Comparison of ENCODE assay signal across 32 cellular contexts in the genomic region with DNA sequence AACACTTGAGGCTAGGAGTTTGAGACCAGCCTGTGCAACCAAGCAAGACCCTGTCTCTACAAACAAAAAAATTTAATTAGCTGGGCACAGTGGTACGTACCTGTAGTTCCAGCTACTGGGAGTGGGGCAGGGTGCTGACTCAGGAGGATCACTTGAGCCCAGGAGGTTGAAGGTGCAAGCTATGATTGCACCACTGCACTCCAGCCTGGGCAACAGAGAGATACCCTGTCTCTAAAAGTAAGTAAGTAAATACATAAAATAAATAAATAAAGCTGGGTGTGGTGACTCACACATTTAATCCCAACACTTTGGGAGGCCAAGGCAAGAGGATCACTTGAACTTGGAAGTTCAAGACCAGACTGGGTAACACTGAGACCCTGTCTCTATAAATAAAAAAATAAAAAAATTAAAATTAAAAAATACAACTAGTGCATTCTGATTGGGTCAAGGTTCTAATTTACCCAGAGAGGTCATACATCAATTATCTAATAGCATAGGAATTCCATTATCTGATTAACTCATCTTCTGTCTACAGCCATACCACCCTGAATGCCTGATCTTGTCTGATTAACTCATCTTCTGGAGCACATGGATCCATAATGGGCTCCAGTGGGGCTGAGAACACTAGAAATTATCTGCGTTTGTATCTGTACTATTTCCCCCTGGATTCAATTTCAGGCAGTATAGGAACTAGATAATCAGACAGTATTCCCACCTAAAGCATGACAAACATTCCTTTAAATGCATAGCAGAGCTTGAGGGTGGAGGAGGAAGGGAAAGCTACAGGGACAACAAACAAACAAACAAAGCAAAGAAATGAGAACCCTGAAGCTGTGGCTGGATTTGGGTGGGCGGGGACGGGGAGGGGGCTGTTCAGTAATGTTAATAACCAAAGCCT. TPM values are rescaled to one million over a fixed set of nuclear protein-coding genes. Genes with fewer than 3 reads are reported as not detected.
A peak's percentile ranks its signal among the peaks of the same experiment; 100 is the strongest.
DNase-seq lines count a peak whose midpoint lies in the region; ATAC-seq and TF ChIP-seq lines count a peak whose summit lies in the region.
"Had no signal": no experiment of that assay in that cellular context is flagged by ENCODE, and none has a peak within 500 bp of the region (broad histone marks: within the 10 kb centered on the region; RNA-seq: fewer than 3 reads in every experiment).

No MANE protein-coding gene starts in this region.

- H3K27me3 ChIP-seq in esophagus squamous epithelium (no peaks in the 10 kb centered on the region), upper lobe of right lung (no peaks in the 10 kb centered on the region)
- H3K27me3 ChIP-seq: brain microvascular endothelial cell, dorsolateral prefrontal cortex, ovary, Peyer's patch, upper lobe of left lung had no signal

- no peaks in the 10 kb centered on the region for H3K4me1 Mint-ChIP-seq in T-helper 17 cell
- H3K4me1 Mint-ChIP-seq: neural crest cell had no signal

- intact Hi-C loops in esophagus squamous epithelium (cut with DNase I), result no loop called here
- intact Hi-C loops in upper lobe of right lung (cut with DNase I), result no loop called here

- H3K4me1 ChIP-seq in esophagus squamous epithelium, result peaks cover 0 to 72% (median 22%) of the 10 kb centered on the region in 3 donors
- H3K4me1 ChIP-seq in upper lobe of right lung, result no peaks in the 10 kb centered on the region
- H3K4me1 ChIP-seq: Peyer's patch, upper lobe of left lung had no signal

- H3K27ac Mint-ChIP-seq in T-helper 17 cell, result no peak overlapping the region
- H3K27ac Mint-ChIP-seq: activated CD8-positive, alpha-beta T cell treated with anti-CD3 and anti-CD28 coated beads, Interleukin-2, amount 10 ng/mL, durations not matched to agents 7 days and 5 days; activated T-helper 2 cell treated with anti-CD3 and anti-CD28 coated beads, Interferon-gamma antibody, Interleukin-2, Interleukin-4, amounts not matched to agents 10 μg/mL and 5 μg/mL and 100 μg/mL, durations not matched to agents 14 hours and 24 hours and 36 hours; CD14-positive monocyte; memory B cell had no signal

- peaks cover 7% of the 10 kb centered on the region for H3K27me3 Mint-ChIP-seq in T-helper 17 cell

- peak; percentile 19 for ATAC-seq in upper lobe of right lung
- ATAC-seq in T-helper 17 cell, result no peak
- ATAC-seq: activated CD8-positive, alpha-beta T cell treated with anti-CD3 and anti-CD28 coated beads, Interleukin-2, amount 10 ng/mL, durations not matched to agents 7 days and 5 days; left cardiac atrium; stimulated activated memory B cell treated with anti-CD40 and anti-IgM and Interleukin-4, amounts not matched to agents 10 μg/mL and 1 μg/mL and 100 μg/mL, for 72 hours had no signal

- peak; percentile 38 for DNase-seq in DMS53 (lab: John Stamatoyannopoulos, UW)
- DNase-seq in DMS53 treated with DMSO at 0.1 percent for 48 hours (lab: John Stamatoyannopoulos, UW; ENCODE audit: unreplicated experiment), result no peak
- no peak for DNase-seq in esophagus squamous epithelium (lab: John Stamatoyannopoulos, UW)
- no peak for DNase-seq in upper lobe of right lung
- DNase-seq in NCI-H2029 treated with DMSO at 0.1 percent for 48 hours (lab: John Stamatoyannopoulos, UW), result no peak
- no peak for DNase-seq in T-helper 17 cell
- DNase-seq: 8988T; activated CD4-positive, alpha-beta T cell treated with anti-CD3 and anti-CD28 coated beads for 4 hours; activated CD8-positive, alpha-beta T cell treated with anti-CD3 and anti-CD28 coated beads, Interleukin-2, amount 10 ng/mL, durations not matched to agents 7 days and 5 days; activated naive CD4-positive, alpha-beta T cell treated with anti-CD3 and anti-CD28 coated beads, Interleukin-2, amount 50 U/mL, for 16 hours; amygdala; brain microvascular endothelial cell; Calu3; DND-41; dorsolateral prefrontal cortex; HCEC 1CT; Karpas-422; left cardiac atrium; NCI-H1417 treated with DMSO at 0.1 percent for 48 hours; NCI-H2081 treated with DMSO at 0.1 percent for 48 hours; NCI-H226; ovary; Peyer's patch; SHP77; substantia nigra; upper lobe of left lung had no signal

- 33 to 55% methylated on average over 4 of the region's 4 CpGs for WGBS in esophagus squamous epithelium, 2 donors

- H3K9me3 ChIP-seq in esophagus squamous epithelium (no peaks in the 10 kb centered on the region), upper lobe of right lung (no peaks in the 10 kb centered on the region), T-helper 17 cell (ENCODE audit: control insufficient read depth, low read length, poor library complexity, severe bottlenecking) (no peaks in the 10 kb centered on the region)
- H3K9me3 ChIP-seq: ovary, Peyer's patch, upper lobe of left lung had no signal

- no peak for TF ChIP-seq CTCF in esophagus squamous epithelium (IDR thresholded peaks at IDR 0.05)
- TF ChIP-seq CTCF in upper lobe of right lung (IDR thresholded peaks at IDR 0.05), result no peak

- H3K4me3 ChIP-seq in esophagus squamous epithelium, result no peak overlapping the region
- H3K4me3 ChIP-seq in upper lobe of right lung, result no peak overlapping the region
- H3K4me3 ChIP-seq: dorsolateral prefrontal cortex, ovary, Peyer's patch, skin epidermis, upper lobe of left lung had no signal

- no peak overlapping the region for H3K4me3 Mint-ChIP-seq in T-helper 17 cell
- H3K4me3 Mint-ChIP-seq: activated CD8-positive, alpha-beta T cell treated with anti-CD3 and anti-CD28 coated beads, Interleukin-2, amount 10 ng/mL, durations not matched to agents 7 days and 5 days; CD14-positive monocyte; memory B cell; neural crest cell; stimulated activated memory B cell treated with anti-CD40 and anti-IgM and Interleukin-4, amounts not matched to agents 10 μg/mL and 1 μg/mL and 100 μg/mL, for 72 hours had no signal

- H3K36me3 ChIP-seq in esophagus squamous epithelium (no peaks in the 10 kb centered on the region), upper lobe of right lung (no peaks in the 10 kb centered on the region)
- H3K36me3 ChIP-seq: brain microvascular endothelial cell, ovary, Peyer's patch, upper lobe of left lung had no signal

- H3K36me3 Mint-ChIP-seq in T-helper 17 cell (ENCODE audit: low read depth), result peaks cover under 1% of the 10 kb centered on the region
- H3K36me3 Mint-ChIP-seq: CD14-positive monocyte; memory B cell; stimulated activated memory B cell treated with anti-CD40 and anti-IgM and Interleukin-4, amounts not matched to agents 10 μg/mL and 1 μg/mL and 100 μg/mL, for 72 hours had no signal

- H3K27ac ChIP-seq in esophagus squamous epithelium (peak overlapping the region in 3 of 4 donors; percentile 3 to 86 (median 59)), upper lobe of right lung (no peak overlapping the region)
- H3K27ac ChIP-seq: brain microvascular endothelial cell, dorsolateral prefrontal cortex, ovary, Peyer's patch, upper lobe of left lung had no signal

- TF ChIP-seq POLR2A in esophagus squamous epithelium (IDR thresholded peaks at IDR 0.05), result no peak

RNA-seq across cellular contexts. Expression of a gene that starts 21.0 kb away (rescaled TPM):
- total RNA-seq in esophagus squamous epithelium, result 10 to 100 TPM; 17.6 to 53.0 (median 21.9) TPM
- total RNA-seq in upper lobe of right lung, result 8.9 TPM
- total RNA-seq in T-helper 17 cell, result 1 to 10 TPM in 1 of 2 donors, under 1 TPM in 1; 0.96 to 1.1 TPM

RNA-seq across cellular contexts. Expression of a gene that starts 24.9 kb away (rescaled TPM):
- 10 to 100 TPM; 30.2 to 53.7 (median 41.6) TPM for total RNA-seq in esophagus squamous epithelium
- 59.8 TPM for total RNA-seq in upper lobe of right lung
- total RNA-seq in T-helper 17 cell, result 10 to 100 TPM; 52.5 to 55.9 TPM

RNA-seq across cellular contexts. Expression of a gene that starts 41.9 kb away (rescaled TPM):
- 10 to 100 TPM; 20.2 to 26.6 (median 24.5) TPM for total RNA-seq in esophagus squamous epithelium
- 22.1 TPM for total RNA-seq in upper lobe of right lung
- total RNA-seq in T-helper 17 cell, result 10 to 100 TPM; 15.8 to 19.9 TPM
